Comparison of ENCODE assay signal across 24 cellular contexts in genomic region chr10:96218826-96219225, GRCh38.
"Had no signal": no experiment of that assay in that cellular context is flagged by ENCODE, and none has a peak within 500 bp of the region (broad histone marks: within the 10 kb centered on the region; RNA-seq: fewer than 3 reads in every experiment).

No MANE protein-coding gene starts in this region.

- H3K36me3 ChIP-seq: left ventricle myocardium inferior, ovary, sigmoid colon, transverse colon, upper lobe of left lung, vagina had no signal

- H3K4me3 Mint-ChIP-seq: natural killer cell; nephron progenitor cell; stimulated activated effector memory CD8-positive, alpha-beta T cell treated with anti-CD3 and anti-CD28 coated beads, Interleukin-12 subunit alpha, Interleukin-12 subunit beta, amount 100 ng/mL, for 72 hours had no signal

- DNase-seq: heart right ventricle; islet precursor cell; left ventricle myocardium inferior; mesendoderm; natural killer cell; nephron progenitor cell; ovary; retina; right cardiac atrium; sigmoid colon; small intestine; spleen; stimulated activated CD4-positive, alpha-beta T cell treated with anti-CD3 and anti-CD28 coated beads, Interleukin-4, amount 100 ng/mL, for 24 hours; stimulated activated naive CD8-positive, alpha-beta T cell treated with anti-CD3 and anti-CD28 coated beads, Interleukin-15, Interleukin-2, amounts not matched to agents 100 U/mL and 50 U/mL, for 24 hours; stomach; testis; thyroid gland; transverse colon; upper lobe of left lung had no signal

- ATAC-seq: heart right ventricle; natural killer cell; right cardiac atrium; stimulated activated effector memory CD8-positive, alpha-beta T cell treated with anti-CD3 and anti-CD28 coated beads, Interleukin-12 subunit alpha, Interleukin-12 subunit beta, amount 100 ng/mL, for 72 hours; stimulated activated naive CD8-positive, alpha-beta T cell treated with anti-CD3 and anti-CD28 coated beads, Interleukin-15, Interleukin-2, amounts not matched to agents 100 U/mL and 50 U/mL, for 24 hours had no signal

- H3K27ac Mint-ChIP-seq: natural killer cell; nephron progenitor cell; progenitor cell of endocrine pancreas; stimulated activated effector memory CD8-positive, alpha-beta T cell treated with anti-CD3 and anti-CD28 coated beads, Interleukin-12 subunit alpha, Interleukin-12 subunit beta, amount 100 ng/mL, for 72 hours had no signal

- H3K4me1 ChIP-seq: left ventricle myocardium inferior, sigmoid colon, spleen, stomach, testis, thyroid gland, upper lobe of left lung, vagina had no signal

- H3K27ac ChIP-seq: heart right ventricle, hepatocyte, left ventricle myocardium inferior, ovary, sigmoid colon, spleen, stomach, testis, thyroid gland, upper lobe of left lung, vagina had no signal

- H3K9me3 ChIP-seq: heart right ventricle, left ventricle myocardium inferior, ovary, sigmoid colon, spleen, stomach, testis, thyroid gland, transverse colon, upper lobe of left lung, vagina had no signal

- H2AFZ ChIP-seq: hepatocyte had no signal

- H3K4me3 ChIP-seq: heart right ventricle, hepatocyte, left ventricle myocardium inferior, lung, ovary, sigmoid colon, spleen, stomach, testis, thyroid gland, transverse colon, upper lobe of left lung, vagina had no signal

- H3K9me3 Mint-ChIP-seq: natural killer cell; nephron progenitor cell; stimulated activated effector memory CD8-positive, alpha-beta T cell treated with anti-CD3 and anti-CD28 coated beads, Interleukin-12 subunit alpha, Interleukin-12 subunit beta, amount 100 ng/mL, for 72 hours had no signal

- H3K4me1 Mint-ChIP-seq: natural killer cell; stimulated activated effector memory CD8-positive, alpha-beta T cell treated with anti-CD3 and anti-CD28 coated beads, Interleukin-12 subunit alpha, Interleukin-12 subunit beta, amount 100 ng/mL, for 72 hours had no signal

- H3K4me2 ChIP-seq: hepatocyte had no signal

- H3K27me3 ChIP-seq: hepatocyte, ovary, sigmoid colon, spleen, stomach, testis, thyroid gland, transverse colon, upper lobe of left lung, vagina had no signal

- H3K36me3 Mint-ChIP-seq: natural killer cell; stimulated activated effector memory CD8-positive, alpha-beta T cell treated with anti-CD3 and anti-CD28 coated beads, Interleukin-12 subunit alpha, Interleukin-12 subunit beta, amount 100 ng/mL, for 72 hours had no signal

- H3K79me2 ChIP-seq: hepatocyte had no signal
